In genomic region chr14:71022015-71022919, GRCh38 we compare ENCODE assay signal across 18 cellular contexts.
DNase-seq lines count a peak whose midpoint lies in the region; ATAC-seq and TF ChIP-seq lines count a peak whose summit lies in the region.
"Had no signal": no experiment of that assay in that cellular context is flagged by ENCODE, and none has a peak within 500 bp of the region (broad histone marks: within the 10 kb centered on the region; RNA-seq: fewer than 3 reads in every experiment).

No MANE protein-coding gene starts in this region.

- H3K36me3 ChIP-seq in A673 (ENCODE audit: insufficient read depth, low read length, poor library complexity, severe bottlenecking) = peaks cover 7% of the 10 kb centered on the region
- H3K36me3 ChIP-seq in GM23248 (ENCODE audit: low read depth) = peaks cover 22% of the 10 kb centered on the region; the same call in 1 of the 2 replicates
- peaks cover 7 to 8% of the 10 kb centered on the region in 2 experiments for H3K36me3 ChIP-seq in trophoblast cell (ENCODE audit: control insufficient read depth in 1 of 2, insufficient read depth in 2 of 2, low read length in 2 of 2)

- H2BK5ac ChIP-seq in trophoblast cell (ENCODE audit: low read depth, low read length, poor library complexity) = no peak overlapping the region

- H2BK120ac ChIP-seq in trophoblast cell (ENCODE audit: insufficient read depth, low read length, poor library complexity) = no peak overlapping the region

- peak overlapping the region; percentile 2 for H3K27ac ChIP-seq in A673 (ENCODE audit: low read depth, low read length, poor library complexity, severe bottlenecking)
- peak overlapping the region; percentile 42 for H3K27ac ChIP-seq in GM23248
- peak overlapping the region; percentile 20 for H3K27ac ChIP-seq in foreskin keratinocyte
- H3K27ac ChIP-seq in trophoblast cell (ENCODE audit: low read depth, low read length) = no peak overlapping the region
- H3K27ac ChIP-seq: right atrium auricular region, suprapubic skin had no signal

- H3K9me2 ChIP-seq in GM23248 (ENCODE audit: insufficient read depth) = no peaks in the 10 kb centered on the region

- H3K4me2 ChIP-seq in GM23248 (ENCODE audit: unreplicated experiment) = peak overlapping the region; percentile 13
- H3K4me2 ChIP-seq in trophoblast cell (ENCODE audit: low read length) = no peak overlapping the region

- BruUV-seq in A673 (replicated peaks; lab: Mats Ljungman, UMichigan) = no TSS peak

- H3K9me3 ChIP-seq in A673 (ENCODE audit: low read depth, low read length, poor library complexity, severe bottlenecking) = no peaks in the 10 kb centered on the region
- H3K9me3 ChIP-seq in GM23248 (ENCODE audit: low read depth) = no peaks in the 10 kb centered on the region
- H3K9me3 ChIP-seq in trophoblast cell (ENCODE audit: insufficient read depth, low read depth, low read length) = no peaks in the 10 kb centered on the region
- H3K9me3 ChIP-seq: mucosa of descending colon, suprapubic skin had no signal

- POLR2A ChIA-PET in A673 (lab: Charles Lee; ENCODE audit: low non-redundant PET) = no interaction called here

- H2AK5ac ChIP-seq in trophoblast cell (ENCODE audit: low read length) = no peak overlapping the region

- intact Hi-C loops in A673 (cut with micrococcal nuclease; ENCODE audit: unreplicated experiment) = no loop called here

- H3K4me3 ChIP-seq in A673 (ENCODE audit: low read depth, low read length, poor library complexity, severe bottlenecking) = no peak overlapping the region
- 0 out of 2 replicates have a peak overlapping the region, but pooled peaks have one; percentile 22 for H3K4me3 ChIP-seq in GM23248
- H3K4me3 ChIP-seq in trophoblast cell (ENCODE audit: low read depth, low read length) = no peak overlapping the region
- H3K4me3 ChIP-seq: mucosa of descending colon, right atrium auricular region, suprapubic skin had no signal

- in situ Hi-C loops in GM23248 (cut with MboI) = no loop called here

- H4K20me1 ChIP-seq in GM23248 (ENCODE audit: insufficient read depth) = no peaks in the 10 kb centered on the region

- no peaks in the 10 kb centered on the region for H3K27me3 ChIP-seq in A673 (replicated peaks; ENCODE audit: insufficient read depth, low read depth, low read length, poor library complexity)
- H3K27me3 ChIP-seq in GM23248 (replicated peaks; ENCODE audit: insufficient read depth) = no peaks in the 10 kb centered on the region
- no peaks in the 10 kb centered on the region for H3K27me3 ChIP-seq in foreskin keratinocyte
- no peaks in the 10 kb centered on the region for H3K27me3 ChIP-seq in trophoblast cell (ENCODE audit: insufficient read depth, low read length)
- H3K27me3 ChIP-seq: right atrium auricular region, suprapubic skin had no signal

- CTCF ChIA-PET in A673 (lab: Charles Lee) = no interaction called here

- H3K18ac ChIP-seq in trophoblast cell (ENCODE audit: low read length) = no peak overlapping the region

- no peak for TF ChIP-seq CTCF in A673 (conservative IDR thresholded peaks at IDR 0.05; ENCODE audit: low read depth, low read length)
- no peak for TF ChIP-seq CTCF in foreskin keratinocyte (conservative IDR thresholded peaks at IDR 0.05)

- H2AFZ ChIP-seq in GM23248 = no peak overlapping the region
- H2AFZ ChIP-seq in trophoblast cell (ENCODE audit: insufficient read depth, low read length, poor library complexity) = no peak overlapping the region

- no peak overlapping the region for H3K4ac ChIP-seq in trophoblast cell (ENCODE audit: low read depth, low read length)

- H3K23ac ChIP-seq in trophoblast cell (ENCODE audit: low read length) = no peak overlapping the region

- no peak overlapping the region for H4K8ac ChIP-seq in trophoblast cell (ENCODE audit: low read depth, low read length)

- ATAC-seq in SK-N-SH treated with all-trans-retinoic acid at 6 μM for 48 hours = no peak; the same call in 1 of the 3 replicates
- ATAC-seq in foreskin keratinocyte = no peak
- ATAC-seq: mucosa of descending colon had no signal

- WGBS in GM23248 (ENCODE audit: low coverage in 1 of 2, low lambda C conversion rate in 2 of 2, missing lambda C conversion rate in 2 of 2), 2 experiments = 94 to 99% methylated on average over 3 of the region's 3 CpGs
- no CpG with 5 or more reads among the region's 3 CpGs for WGBS in trophoblast cell (ENCODE audit: extremely low coverage, insufficient coverage, insufficient read length)

- DNase-seq in A673 (ENCODE audit: low spot score) = no peak
- no peak for DNase-seq in GM23248
- no peak for DNase-seq in foreskin keratinocyte
- DNase-seq in iPS-NIHi11 (ENCODE audit: low spot score) = no peak
- DNase-seq in HuH-7.5 (ENCODE audit: low spot score) = no peak
- DNase-seq in stimulated activated naive CD4-positive, alpha-beta T cell treated with Interleukin-2 at 50 U/mL for 16 hours (lab: John Stamatoyannopoulos, UW) = no peak
- DNase-seq in trophoblast cell = no peak
- DNase-seq: activated CD4-positive, alpha-beta T cell treated with anti-CD3 and anti-CD28 coated beads for 4 hours; activated T-cell treated with anti-CD3 and anti-CD28 coated beads, Interleukin-2, amount 50 U/mL, for 4 hours; AML-193; amygdala; mucosa of descending colon; NCI-H2029; NCI-H446 treated with DMSO at 0.1 percent for 48 hours; nucleus accumbens had no signal

- no peak overlapping the region for H3K9ac ChIP-seq in GM23248
- H3K9ac ChIP-seq in trophoblast cell (ENCODE audit: low read length) = no peak overlapping the region

- H4K91ac ChIP-seq in trophoblast cell (ENCODE audit: low read depth, low read length) = no peak overlapping the region

- peaks cover 9% of the 10 kb centered on the region for H3K4me1 ChIP-seq in A673 (ENCODE audit: insufficient read depth, low read length, poor library complexity, severe bottlenecking)
- H3K4me1 ChIP-seq in GM23248 (ENCODE audit: insufficient read depth) = peaks cover 20% of the 10 kb centered on the region
- peaks cover 5% of the 10 kb centered on the region for H3K4me1 ChIP-seq in foreskin keratinocyte
- no peaks in the 10 kb centered on the region for H3K4me1 ChIP-seq in trophoblast cell (ENCODE audit: control insufficient read depth in 1 of 2, insufficient read depth in 2 of 2, low read length in 2 of 2)
- H3K4me1 ChIP-seq: right atrium auricular region, suprapubic skin had no signal

- H4K12ac ChIP-seq in trophoblast cell (ENCODE audit: low read depth, low read length) = no peak overlapping the region

- H3F3A ChIP-seq in GM23248 (ENCODE audit: insufficient read depth) = peaks cover 30% of the 10 kb centered on the region

- H3K79me2 ChIP-seq in GM23248 (ENCODE audit: insufficient read depth) = no peaks in the 10 kb centered on the region
- H3K79me2 ChIP-seq in trophoblast cell (ENCODE audit: control insufficient read depth, insufficient read depth, low read length, poor library complexity) = no peaks in the 10 kb centered on the region

- no peaks in the 10 kb centered on the region for H3K79me1 ChIP-seq in trophoblast cell (ENCODE audit: low read length)

- H2BK12ac ChIP-seq in trophoblast cell (ENCODE audit: low read length) = no peak overlapping the region

- H3K14ac ChIP-seq in trophoblast cell (ENCODE audit: low read length) = no peak overlapping the region

TF ChIP-seq in SK-N-SH treated with all-trans-retinoic acid at 6 μM for 48 hours, 23 proteins besides CTCF, POLR2A, EP300 and RAD21 (continues in another document):
- TF ChIP-seq ISL1 (CRISPR knock-in tag; IDR thresholded peaks at IDR 0.05) = peak; percentile 80
- TF ChIP-seq ZFP3 (CRISPR knock-in tag; IDR thresholded peaks at IDR 0.05) = no peak
- peak; percentile 48; the same call in 1 of the 2 replicates for TF ChIP-seq ZNF8 (CRISPR knock-in tag; IDR thresholded peaks at IDR 0.05)
- no peak for TF ChIP-seq ARNTL (CRISPR knock-in tag; IDR thresholded peaks at IDR 0.05; ENCODE audit: borderline replicate concordance, low read depth)
- no peak for TF ChIP-seq PPARA (CRISPR knock-in tag; IDR thresholded peaks at IDR 0.05; ENCODE audit: borderline replicate concordance)
- TF ChIP-seq TSHZ2 (CRISPR knock-in tag; IDR thresholded peaks at IDR 0.05) = no peak
- TF ChIP-seq RARB (CRISPR knock-in tag; IDR thresholded peaks at IDR 0.05) = no peak
- TF ChIP-seq CREB5 (CRISPR knock-in tag; IDR thresholded peaks at IDR 0.05; ENCODE audit: low read depth) = no peak
